8 cellular contexts compared by ENCODE assay signal in the genomic region with DNA sequence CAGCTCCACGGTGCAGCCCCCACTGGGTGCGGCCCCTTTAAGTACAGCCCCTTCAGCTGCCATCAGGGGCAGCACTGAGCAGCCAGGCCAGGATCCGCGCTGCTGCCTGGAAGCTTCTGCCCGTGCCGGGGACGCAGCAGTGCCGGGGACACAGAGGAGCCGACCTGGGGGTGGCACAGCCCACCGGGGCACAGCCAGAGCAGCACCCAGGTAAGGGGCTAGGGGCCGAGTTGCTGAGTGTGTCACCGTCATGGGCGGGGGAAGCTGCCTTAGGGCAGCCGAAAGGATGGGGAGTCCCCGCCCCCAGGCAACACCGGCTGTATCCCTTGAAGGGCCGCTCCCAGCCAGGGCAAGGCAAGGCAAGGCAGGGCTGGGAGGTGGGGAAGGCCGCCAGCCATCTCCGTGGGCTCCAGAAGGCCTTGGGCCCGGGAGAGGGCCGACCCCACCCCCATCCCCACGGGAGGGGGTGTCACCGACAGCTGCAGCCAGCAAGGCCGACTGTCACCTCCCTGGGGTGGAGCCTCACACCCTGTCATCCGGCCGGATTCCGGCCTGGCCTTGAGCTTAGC. TPM values are rescaled to one million over a fixed set of nuclear protein-coding genes. Genes with fewer than 3 reads are reported as not detected.
DNase-seq lines count a peak whose midpoint lies in the region; ATAC-seq and TF ChIP-seq lines count a peak whose summit lies in the region.
"Not testable (repeated sequence)": the region's sequence is repeated elsewhere in the genome, so short reads cannot be mapped to it uniquely, and the experiment has no call there.

AJM1 (plus strand) TSS at position 99 of the 569 bp plus-strand sequence. CDS start 1,937 bp downstream, outside the sequence.

- not testable (repeated sequence) for H3K4me1 Mint-ChIP-seq in T-helper 1 cell treated with Interleukin-12 subunit alpha and Interleukin-12 subunit beta and Interleukin-4 antibody, amounts not matched to agents 30 μg/mL and 1 μg/mL, for 36 hours (ENCODE audit: low read depth)
- H3K4me1 Mint-ChIP-seq in activated naive CD8-positive, alpha-beta T cell treated with anti-CD3 and anti-CD28 coated beads, Interleukin-2, amount 50 U/mL, for 24 hours: peaks cover 17% of the 10 kb centered on the region

- not testable (repeated sequence) for H3K79me2 ChIP-seq in trophoblast cell (ENCODE audit: control insufficient read depth, insufficient read depth, low read length, poor library complexity)

- H3K79me1 ChIP-seq in trophoblast cell (ENCODE audit: low read length): not testable (repeated sequence)

- not testable (repeated sequence) for H4K91ac ChIP-seq in trophoblast cell (ENCODE audit: low read depth, low read length)

- H4K12ac ChIP-seq in trophoblast cell (ENCODE audit: low read depth, low read length): not testable (repeated sequence)

- not testable (repeated sequence) for H3K4ac ChIP-seq in trophoblast cell (ENCODE audit: low read depth, low read length)

- H3K4me2 ChIP-seq in trophoblast cell (ENCODE audit: low read length): peak within 1 kb of the TSS; percentile 54

- H4K8ac ChIP-seq in trophoblast cell (ENCODE audit: low read depth, low read length): not testable (repeated sequence)

- not testable (repeated sequence) for H2BK5ac ChIP-seq in trophoblast cell (ENCODE audit: low read depth, low read length, poor library complexity)

- not testable (repeated sequence) for H2BK120ac ChIP-seq in trophoblast cell (ENCODE audit: insufficient read depth, low read length, poor library complexity)

- peaks cover 27% of the 10 kb centered on the region for H3K4me1 ChIP-seq in cardiac muscle cell (ENCODE audit: low read depth)
- peaks cover 11 to 12% of the 10 kb centered on the region in 2 experiments for H3K4me1 ChIP-seq in trophoblast cell (ENCODE audit: control insufficient read depth in 1 of 2, insufficient read depth in 2 of 2, low read length in 2 of 2)
- not testable (repeated sequence) for H3K4me1 ChIP-seq in thymus (ENCODE audit: control insufficient read depth, insufficient read depth, low read length)

- H3K27ac Mint-ChIP-seq in T-helper 1 cell treated with Interleukin-12 subunit alpha and Interleukin-12 subunit beta and Interleukin-4 antibody, amounts not matched to agents 30 μg/mL and 1 μg/mL, for 36 hours: peak within 1 kb of the TSS; percentile 78
- H3K27ac Mint-ChIP-seq in activated naive CD8-positive, alpha-beta T cell treated with anti-CD3 and anti-CD28 coated beads, Interleukin-2, amount 50 U/mL, for 24 hours: not testable (repeated sequence)

- peak; percentile 62 for ATAC-seq in HG02798 (IDR thresholded peaks at IDR 0.05; ENCODE audit: poor library complexity, unreplicated experiment)
- ATAC-seq in activated naive CD8-positive, alpha-beta T cell treated with anti-CD3 and anti-CD28 coated beads, Interleukin-2, amount 50 U/mL, for 24 hours: peak; percentile 81

- not testable (repeated sequence) for H2BK12ac ChIP-seq in trophoblast cell (ENCODE audit: low read length)

- peak within 1 kb of the TSS; percentile 80 for H3K4me3 Mint-ChIP-seq in T-helper 1 cell treated with Interleukin-12 subunit alpha and Interleukin-12 subunit beta and Interleukin-4 antibody, amounts not matched to agents 30 μg/mL and 1 μg/mL, for 36 hours
- peak within 1 kb of the TSS; percentile 74 for H3K4me3 Mint-ChIP-seq in activated naive CD8-positive, alpha-beta T cell treated with anti-CD3 and anti-CD28 coated beads, Interleukin-2, amount 50 U/mL, for 24 hours

- not testable (repeated sequence) for H3K23ac ChIP-seq in trophoblast cell (ENCODE audit: low read length)

- H3K9me3 ChIP-seq in cardiac muscle cell (ENCODE audit: low read depth); thymus (ENCODE audit: control insufficient read depth): not testable (repeated sequence)
- H3K9me3 ChIP-seq in trophoblast cell (ENCODE audit: insufficient read depth, low read depth, low read length): peaks cover 22% of the 10 kb centered on the region

- H3K9ac ChIP-seq in trophoblast cell (ENCODE audit: low read length): not testable (repeated sequence)

- not testable (repeated sequence) for H3K27me3 Mint-ChIP-seq in T-helper 1 cell treated with Interleukin-12 subunit alpha and Interleukin-12 subunit beta and Interleukin-4 antibody, amounts not matched to agents 30 μg/mL and 1 μg/mL, for 36 hours (ENCODE audit: low read depth); activated naive CD8-positive, alpha-beta T cell treated with anti-CD3 and anti-CD28 coated beads, Interleukin-2, amount 50 U/mL, for 24 hours

- TF ChIP-seq CTCF in GM12865 (IDR thresholded peaks at IDR 0.05; ENCODE audit: insufficient read depth, low read depth, low read length, missing control alignments): peak; percentile 91
- peak; percentile 84 for TF ChIP-seq CTCF in cardiac muscle cell (IDR thresholded peaks at IDR 0.05; ENCODE audit: low read depth, low read length)

- DNase-seq in GM12865 (ENCODE audit: low read depth): peak; percentile 87
- peak; percentile 61 for DNase-seq in NCI-H146 (lab: John Stamatoyannopoulos, UW)
- DNase-seq in activated naive CD8-positive, alpha-beta T cell treated with anti-CD3 and anti-CD28 coated beads, Interleukin-2, amount 50 U/mL, for 24 hours: peak; percentile 84
- DNase-seq in cardiac muscle cell (ENCODE audit: low read depth in 1 of 2, low spot score in 1 of 2): peak; percentile 81 to 84
- DNase-seq in trophoblast cell: peak; percentile 55 to 82

- not testable (repeated sequence) for H3K27me3 ChIP-seq in cardiac muscle cell; trophoblast cell (ENCODE audit: insufficient read depth, low read length)
- peaks cover 43% of the 10 kb centered on the region for H3K27me3 ChIP-seq in thymus (ENCODE audit: control insufficient read depth, insufficient read depth)

- peak within 1 kb of the TSS; percentile 88 for H3K27ac ChIP-seq in cardiac muscle cell
- H3K27ac ChIP-seq in trophoblast cell (ENCODE audit: low read depth, low read length); thymus (ENCODE audit: low read depth): not testable (repeated sequence)

- not testable (repeated sequence) for H2AK5ac ChIP-seq in trophoblast cell (ENCODE audit: low read length)

- H3K14ac ChIP-seq in trophoblast cell (ENCODE audit: low read length): not testable (repeated sequence)

- no CpG with 5 or more reads among the region's 27 CpGs for WGBS in trophoblast cell (ENCODE audit: extremely low coverage, insufficient coverage, insufficient read length)
- 1% methylated on average over 27 of the region's 27 CpGs for WGBS in thymus

- H3K4me3 ChIP-seq in GM12865 (ENCODE audit: low read depth, low read length) (peak within 1 kb of the TSS; percentile 86), cardiac muscle cell (peak within 1 kb of the TSS; percentile 3), thymus (ENCODE audit: low read length) (peak within 1 kb of the TSS; percentile 55)
- not testable (repeated sequence) for H3K4me3 ChIP-seq in trophoblast cell (ENCODE audit: low read depth, low read length)

- not testable (repeated sequence) for H3K36me3 ChIP-seq in cardiac muscle cell
- H3K36me3 ChIP-seq in trophoblast cell (ENCODE audit: control insufficient read depth in 1 of 2, insufficient read depth in 2 of 2, low read length in 2 of 2) (peaks cover 30 to 31% of the 10 kb centered on the region in 2 experiments), thymus (ENCODE audit: control insufficient read depth, insufficient read depth) (peaks cover 37% of the 10 kb centered on the region)

- H3K9me3 Mint-ChIP-seq in T-helper 1 cell treated with Interleukin-12 subunit alpha and Interleukin-12 subunit beta and Interleukin-4 antibody, amounts not matched to agents 30 μg/mL and 1 μg/mL, for 36 hours; activated naive CD8-positive, alpha-beta T cell treated with anti-CD3 and anti-CD28 coated beads, Interleukin-2, amount 50 U/mL, for 24 hours: not testable (repeated sequence)

- H3K18ac ChIP-seq in trophoblast cell (ENCODE audit: low read length): not testable (repeated sequence)

- H2AFZ ChIP-seq in trophoblast cell (ENCODE audit: insufficient read depth, low read length, poor library complexity): not testable (repeated sequence)

- H3K36me3 Mint-ChIP-seq in T-helper 1 cell treated with Interleukin-12 subunit alpha and Interleukin-12 subunit beta and Interleukin-4 antibody, amounts not matched to agents 30 μg/mL and 1 μg/mL, for 36 hours (ENCODE audit: low read depth); activated naive CD8-positive, alpha-beta T cell treated with anti-CD3 and anti-CD28 coated beads, Interleukin-2, amount 50 U/mL, for 24 hours (ENCODE audit: low read depth): not testable (repeated sequence)

RNA-seq across cellular contexts. Expression of gene AJM1, which starts in this region (rescaled TPM):
- 8.5 and 12.2 TPM in 2 replicates for total RNA-seq in cardiac muscle cell
- polyA plus RNA-seq in cardiac muscle cell (8.7 and 12.1 TPM in 2 replicates), thymus (1.8 TPM)
- 1.1 and 1.2 TPM in 2 replicates for polyA plus RNA-seq in trophoblast cell (2013)
